In genomic region chr20:58636983-58637421, GRCh38 we compare ENCODE assay signal across 16 cellular contexts.
DNase-seq lines count a peak whose midpoint lies in the region; ATAC-seq and TF ChIP-seq lines count a peak whose summit lies in the region.
"Had no signal": no experiment of that assay in that cellular context is flagged by ENCODE, and none has a peak within 500 bp of the region (broad histone marks: within the 10 kb centered on the region; RNA-seq: fewer than 3 reads in every experiment).

No MANE protein-coding gene starts in this region.

- no peaks in the 10 kb centered on the region for H3K36me3 ChIP-seq in brain microvascular endothelial cell (replicated peaks)
- H3K36me3 ChIP-seq: pancreas, thoracic aorta had no signal

- no peak overlapping the region for H3K27ac ChIP-seq in brain microvascular endothelial cell
- H3K27ac ChIP-seq: pancreas, thoracic aorta had no signal

- peak overlapping the region; percentile 57 for H3K27ac Mint-ChIP-seq in stimulated activated naive CD8-positive, alpha-beta T cell treated with anti-CD3 and anti-CD28 coated beads, Interleukin-15, Interleukin-2, amounts not matched to agents 100 ng/mL and 50 ng/mL, for 24 hours
- H3K27ac Mint-ChIP-seq: activated naive CD4-positive, alpha-beta T cell treated with anti-CD3 and anti-CD28 coated beads, Interleukin-2, amount 50 U/mL, for 72 hours; memory B cell had no signal

- H3K4me3 Mint-ChIP-seq in stimulated activated naive CD8-positive, alpha-beta T cell treated with anti-CD3 and anti-CD28 coated beads, Interleukin-15, Interleukin-2, amounts not matched to agents 100 ng/mL and 50 ng/mL, for 24 hours: no peak overlapping the region
- H3K4me3 Mint-ChIP-seq: memory B cell had no signal

- in situ Hi-C loops in brain microvascular endothelial cell (cut with HindIII; ENCODE audit: low pct_ligation_motif_present, low sequenced_read_pairs): no loop called here

- no peak overlapping the region for H3K4me3 ChIP-seq in brain microvascular endothelial cell (ENCODE audit: low read depth, low read length)
- H3K4me3 ChIP-seq: pancreas, thoracic aorta had no signal

- H3K36me3 Mint-ChIP-seq in stimulated activated naive CD8-positive, alpha-beta T cell treated with anti-CD3 and anti-CD28 coated beads, Interleukin-15, Interleukin-2, amounts not matched to agents 100 ng/mL and 50 ng/mL, for 24 hours (ENCODE audit: low read depth): no peaks in the 10 kb centered on the region
- H3K36me3 Mint-ChIP-seq: activated naive CD4-positive, alpha-beta T cell treated with anti-CD3 and anti-CD28 coated beads, Interleukin-2, amount 50 U/mL, for 72 hours had no signal

- no peaks in the 10 kb centered on the region for H3K9me3 Mint-ChIP-seq in stimulated activated naive CD8-positive, alpha-beta T cell treated with anti-CD3 and anti-CD28 coated beads, Interleukin-15, Interleukin-2, amounts not matched to agents 100 ng/mL and 50 ng/mL, for 24 hours
- H3K9me3 Mint-ChIP-seq: activated naive CD4-positive, alpha-beta T cell treated with anti-CD3 and anti-CD28 coated beads, Interleukin-2, amount 50 U/mL, for 72 hours; memory B cell had no signal

- H3K27me3 Mint-ChIP-seq in stimulated activated naive CD8-positive, alpha-beta T cell treated with anti-CD3 and anti-CD28 coated beads, Interleukin-15, Interleukin-2, amounts not matched to agents 100 ng/mL and 50 ng/mL, for 24 hours: no peaks in the 10 kb centered on the region

- H3K27me3 ChIP-seq in brain microvascular endothelial cell (replicated peaks): no peaks in the 10 kb centered on the region
- H3K27me3 ChIP-seq: pancreas had no signal

- ATAC-seq in stimulated activated naive CD8-positive, alpha-beta T cell treated with anti-CD3 and anti-CD28 coated beads, Interleukin-15, Interleukin-2, amounts not matched to agents 100 U/mL and 50 U/mL, for 24 hours: no peak
- ATAC-seq in GM19397 (IDR thresholded peaks at IDR 0.05; ENCODE audit: unreplicated experiment): no peak
- no peak for ATAC-seq in GM18498 (IDR thresholded peaks at IDR 0.05; ENCODE audit: unreplicated experiment)
- no peak for ATAC-seq in HG03175 (IDR thresholded peaks at IDR 0.05; ENCODE audit: unreplicated experiment)
- ATAC-seq: activated naive CD4-positive, alpha-beta T cell treated with anti-CD3 and anti-CD28 coated beads, Interleukin-2, amount 50 U/mL, for 72 hours; pancreas had no signal

- H3K4me1 Mint-ChIP-seq in stimulated activated naive CD8-positive, alpha-beta T cell treated with anti-CD3 and anti-CD28 coated beads, Interleukin-15, Interleukin-2, amounts not matched to agents 100 ng/mL and 50 ng/mL, for 24 hours (ENCODE audit: low read depth): peaks cover 32% of the 10 kb centered on the region

- DNase-seq in stimulated activated naive CD8-positive, alpha-beta T cell treated with anti-CD3 and anti-CD28 coated beads, Interleukin-15, Interleukin-2, amounts not matched to agents 100 U/mL and 50 U/mL, for 24 hours: no peak
- DNase-seq in brain microvascular endothelial cell: no peak
- peak; percentile 15 for DNase-seq in left kidney (ENCODE audit: low read depth, low spot score)
- DNase-seq in putamen (ENCODE audit: low spot score): no peak
- DNase-seq: activated CD8-positive, alpha-beta memory T cell treated with anti-CD3 and anti-CD28 coated beads, Interleukin-2, amount 50 U/mL, for 4 hours; DMS153; NCI-H1048; NCI-H446 treated with DMSO at 0.1 percent for 48 hours; pancreas had no signal

- peak; percentile 58 for TF ChIP-seq CTCF in brain microvascular endothelial cell (IDR thresholded peaks at IDR 0.05; ENCODE audit: low read depth, low read length, missing control alignments)
